ENCODE assay signal across 1 cellular context in the genomic region with DNA sequence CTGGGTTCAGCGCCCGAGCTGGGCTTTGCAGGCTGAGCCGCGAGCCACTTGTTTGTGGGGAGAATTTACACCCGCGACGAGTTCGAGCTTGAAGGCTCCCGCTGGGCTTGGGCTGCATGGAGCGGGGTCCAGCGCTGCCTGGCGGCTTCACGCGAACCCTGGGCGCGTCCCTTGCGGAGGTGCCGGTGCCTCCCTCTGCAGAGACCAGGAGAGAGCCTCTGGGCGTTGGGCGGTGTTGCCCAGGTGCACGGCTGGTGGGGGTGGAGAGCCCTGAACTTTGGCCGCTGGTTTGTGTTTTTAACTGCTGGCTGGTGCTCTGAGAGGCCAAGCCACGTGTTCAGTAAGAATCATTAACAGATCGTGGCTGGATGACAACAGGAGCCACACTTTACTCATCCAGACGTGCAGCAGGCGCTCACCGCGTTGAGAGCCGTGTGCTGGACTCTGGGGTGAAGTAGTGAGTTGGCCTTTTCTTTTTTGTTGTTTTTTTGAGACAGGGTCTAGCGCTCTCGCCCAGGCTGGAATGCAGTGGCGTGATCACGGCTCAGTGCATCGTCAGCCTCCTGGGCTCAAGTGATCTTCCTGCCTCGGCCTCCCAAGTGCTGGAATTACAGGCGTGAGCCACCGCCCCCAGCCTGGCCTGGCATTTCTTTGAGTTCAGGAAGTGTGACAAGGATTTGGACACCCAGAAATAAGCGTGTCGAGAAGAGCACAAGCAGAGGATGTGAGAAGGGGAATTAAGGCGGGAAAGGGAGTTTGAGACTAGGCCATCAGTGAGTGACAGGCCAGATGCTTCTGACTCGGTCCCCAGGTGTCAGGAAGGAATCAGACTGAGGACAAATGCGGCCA.
TF ChIP-seq lines count a peak whose summit lies in the region.

No MANE protein-coding gene starts in this region.

TF ChIP-seq in HCT116, 20 proteins besides CTCF, POLR2A, EP300 and RAD21:
- TF ChIP-seq FOSL1 (IDR thresholded peaks at IDR 0.05; ENCODE audit: low read depth) (no peak), SIN3A (IDR thresholded peaks at IDR 0.05; ENCODE audit: low read depth) (no peak), ELF1 (IDR thresholded peaks at IDR 0.05; ENCODE audit: borderline replicate concordance, low read depth) (no peak), EGR1 (IDR thresholded peaks at IDR 0.05; ENCODE audit: low read depth) (no peak), SRF (IDR thresholded peaks at IDR 0.05; ENCODE audit: low read depth) (no peak), EZH2 (IDR thresholded peaks at IDR 0.05) (no peak), YY1 (IDR thresholded peaks at IDR 0.05; ENCODE audit: extremely low read depth, insufficient replicate concordance, low read depth, low read length) (no peak), CEBPB (IDR thresholded peaks at IDR 0.05; ENCODE audit: low read depth) (no peak), JUND (IDR thresholded peaks at IDR 0.05) (no peak), SP1 (IDR thresholded peaks at IDR 0.05; ENCODE audit: low read depth) (no peak), EZH2phosphoT487 (IDR thresholded peaks at IDR 0.05; ENCODE audit: borderline replicate concordance) (no peak), ZNF274 (IDR thresholded peaks at IDR 0.05; ENCODE audit: low read depth, low read length) (no peak), ZFX (IDR thresholded peaks at IDR 0.05) (no peak), CBX3 (IDR thresholded peaks at IDR 0.05; ENCODE audit: low read depth) (no peak)
- TF ChIP-seq, protein P1, sequence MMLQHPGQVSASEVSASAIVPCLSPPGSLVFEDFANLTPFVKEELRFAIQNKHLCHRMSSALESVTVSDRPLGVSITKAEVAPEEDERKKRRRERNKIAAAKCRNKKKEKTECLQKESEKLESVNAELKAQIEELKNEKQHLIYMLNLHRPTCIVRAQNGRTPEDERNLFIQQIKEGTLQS (IDR thresholded peaks at IDR 0.05): no peak
- TF ChIP-seq, protein P2, sequence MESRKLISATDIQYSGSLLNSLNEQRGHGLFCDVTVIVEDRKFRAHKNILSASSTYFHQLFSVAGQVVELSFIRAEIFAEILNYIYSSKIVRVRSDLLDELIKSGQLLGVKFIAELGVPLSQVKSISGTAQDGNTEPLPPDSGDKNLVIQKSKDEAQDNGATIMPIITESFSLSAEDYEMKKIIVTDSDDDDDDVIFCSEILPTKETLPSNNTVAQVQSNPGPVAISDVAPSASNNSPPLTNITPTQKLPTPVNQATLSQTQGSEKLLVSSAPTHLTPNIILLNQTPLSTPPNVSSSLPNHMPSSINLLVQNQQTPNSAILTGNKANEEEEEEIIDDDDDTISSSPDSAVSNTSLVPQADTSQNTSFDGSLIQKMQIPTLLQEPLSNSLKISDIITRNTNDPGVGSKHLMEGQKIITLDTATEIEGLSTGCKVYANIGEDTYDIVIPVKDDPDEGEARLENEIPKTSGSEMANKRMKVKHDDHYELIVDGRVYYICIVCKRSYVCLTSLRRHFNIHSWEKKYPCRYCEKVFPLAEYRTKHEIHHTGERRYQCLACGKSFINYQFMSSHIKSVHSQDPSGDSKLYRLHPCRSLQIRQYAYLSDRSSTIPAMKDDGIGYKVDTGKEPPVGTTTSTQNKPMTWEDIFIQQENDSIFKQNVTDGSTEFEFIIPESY (IDR thresholded peaks at IDR 0.05; ENCODE audit: extremely low read depth, insufficient replicate concordance, low read length): no peak
- TF ChIP-seq, protein P3, sequence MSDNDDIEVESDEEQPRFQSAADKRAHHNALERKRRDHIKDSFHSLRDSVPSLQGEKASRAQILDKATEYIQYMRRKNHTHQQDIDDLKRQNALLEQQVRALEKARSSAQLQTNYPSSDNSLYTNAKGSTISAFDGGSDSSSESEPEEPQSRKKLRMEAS (IDR thresholded peaks at IDR 0.05): no peak; the same call in 1 of the 2 replicates
- TF ChIP-seq, protein P4, sequence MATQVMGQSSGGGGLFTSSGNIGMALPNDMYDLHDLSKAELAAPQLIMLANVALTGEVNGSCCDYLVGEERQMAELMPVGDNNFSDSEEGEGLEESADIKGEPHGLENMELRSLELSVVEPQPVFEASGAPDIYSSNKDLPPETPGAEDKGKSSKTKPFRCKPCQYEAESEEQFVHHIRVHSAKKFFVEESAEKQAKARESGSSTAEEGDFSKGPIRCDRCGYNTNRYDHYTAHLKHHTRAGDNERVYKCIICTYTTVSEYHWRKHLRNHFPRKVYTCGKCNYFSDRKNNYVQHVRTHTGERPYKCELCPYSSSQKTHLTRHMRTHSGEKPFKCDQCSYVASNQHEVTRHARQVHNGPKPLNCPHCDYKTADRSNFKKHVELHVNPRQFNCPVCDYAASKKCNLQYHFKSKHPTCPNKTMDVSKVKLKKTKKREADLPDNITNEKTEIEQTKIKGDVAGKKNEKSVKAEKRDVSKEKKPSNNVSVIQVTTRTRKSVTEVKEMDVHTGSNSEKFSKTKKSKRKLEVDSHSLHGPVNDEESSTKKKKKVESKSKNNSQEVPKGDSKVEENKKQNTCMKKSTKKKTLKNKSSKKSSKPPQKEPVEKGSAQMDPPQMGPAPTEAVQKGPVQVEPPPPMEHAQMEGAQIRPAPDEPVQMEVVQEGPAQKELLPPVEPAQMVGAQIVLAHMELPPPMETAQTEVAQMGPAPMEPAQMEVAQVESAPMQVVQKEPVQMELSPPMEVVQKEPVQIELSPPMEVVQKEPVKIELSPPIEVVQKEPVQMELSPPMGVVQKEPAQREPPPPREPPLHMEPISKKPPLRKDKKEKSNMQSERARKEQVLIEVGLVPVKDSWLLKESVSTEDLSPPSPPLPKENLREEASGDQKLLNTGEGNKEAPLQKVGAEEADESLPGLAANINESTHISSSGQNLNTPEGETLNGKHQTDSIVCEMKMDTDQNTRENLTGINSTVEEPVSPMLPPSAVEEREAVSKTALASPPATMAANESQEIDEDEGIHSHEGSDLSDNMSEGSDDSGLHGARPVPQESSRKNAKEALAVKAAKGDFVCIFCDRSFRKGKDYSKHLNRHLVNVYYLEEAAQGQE (IDR thresholded peaks at IDR 0.05; ENCODE audit: low read depth): no peak
